20 cellular contexts compared by ENCODE assay signal in genomic region chr1:203934651-203935050, GRCh38.
"Had no signal": no experiment of that assay in that cellular context is flagged by ENCODE, and none has a peak within 500 bp of the region (broad histone marks: within the 10 kb centered on the region; RNA-seq: fewer than 3 reads in every experiment).

No MANE protein-coding gene starts in this region.

- H3K79me2 ChIP-seq: hepatocyte had no signal

- H3K27ac ChIP-seq: dorsolateral prefrontal cortex, gastrocnemius medialis, heart left ventricle, hepatocyte, ovary, psoas muscle, sigmoid colon, testis, tibial artery had no signal

- H3K27me3 ChIP-seq: gastrocnemius medialis, hepatocyte, ovary, sigmoid colon, testis had no signal

- DNase-seq: cortex of kidney; dorsolateral prefrontal cortex; effector CD4-positive, alpha-beta T cell; gastrocnemius medialis; heart left ventricle; kidney; natural killer cell; occipital lobe; ovary; posterior cingulate gyrus; psoas muscle; right cardiac atrium; sigmoid colon; stimulated activated CD4-positive, alpha-beta T cell treated with anti-CD3 and anti-CD28 coated beads, Interleukin-4, amount 100 ng/mL, for 4 hours; stimulated activated naive CD8-positive, alpha-beta T cell treated with anti-CD3 and anti-CD28 coated beads, Interleukin-15, Interleukin-2, amounts not matched to agents 100 U/mL and 50 U/mL, for 24 hours; substantia nigra; testis; tibial artery had no signal

- H2AFZ ChIP-seq: hepatocyte had no signal

- H3K4me2 ChIP-seq: hepatocyte had no signal

- H3K36me3 ChIP-seq: gastrocnemius medialis, heart left ventricle, ovary, sigmoid colon, tibial artery had no signal

- H3K9me3 ChIP-seq: gastrocnemius medialis, heart left ventricle, ovary, psoas muscle, sigmoid colon, testis, tibial artery had no signal

- H3K4me3 ChIP-seq: dorsolateral prefrontal cortex, gastrocnemius medialis, heart left ventricle, hepatocyte, lung, ovary, psoas muscle, sigmoid colon, testis, tibial artery had no signal

- H3K4me1 ChIP-seq: gastrocnemius medialis, psoas muscle, sigmoid colon, testis, tibial artery had no signal
